ENCODE assay signal across 2 cellular contexts in the genomic region with DNA sequence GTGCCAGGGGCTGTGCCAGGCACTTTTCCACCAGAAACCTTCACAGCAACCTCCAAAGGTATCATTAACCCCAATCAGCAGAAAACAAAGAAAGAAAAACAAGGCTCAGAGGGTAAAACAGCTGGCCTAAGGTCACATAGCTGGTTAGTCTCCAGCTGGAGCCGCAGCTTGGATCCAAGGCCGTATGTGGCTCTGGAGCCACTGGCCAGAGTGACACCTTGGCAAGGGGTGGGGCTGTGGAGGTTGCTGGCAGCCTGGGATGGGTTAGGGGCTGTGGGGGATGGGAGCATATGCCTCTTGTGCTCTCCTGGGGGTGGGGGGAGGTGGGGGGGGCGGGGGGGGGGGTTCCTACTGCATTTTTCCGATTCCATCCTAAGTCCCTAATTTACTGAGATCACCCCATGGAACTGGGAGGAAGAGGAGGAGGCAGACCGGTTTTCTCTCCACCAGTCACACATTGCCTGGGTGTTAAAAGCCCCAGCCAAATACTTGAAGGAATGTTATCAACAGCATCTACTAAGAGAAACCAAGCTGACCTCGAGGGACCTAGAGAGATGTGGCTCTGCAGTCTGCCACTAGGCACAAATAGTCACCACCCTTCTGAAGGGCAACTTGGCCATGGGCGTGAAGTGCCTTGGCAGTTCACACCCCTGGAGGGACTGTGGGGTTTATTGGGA.
TF ChIP-seq lines count a peak whose summit lies in the region.

No MANE protein-coding gene starts in this region.

TF ChIP-seq in SK-N-SH, 30 proteins besides CTCF, POLR2A, EP300 and RAD21 (continued from another document):
- TF ChIP-seq, protein P1, sequence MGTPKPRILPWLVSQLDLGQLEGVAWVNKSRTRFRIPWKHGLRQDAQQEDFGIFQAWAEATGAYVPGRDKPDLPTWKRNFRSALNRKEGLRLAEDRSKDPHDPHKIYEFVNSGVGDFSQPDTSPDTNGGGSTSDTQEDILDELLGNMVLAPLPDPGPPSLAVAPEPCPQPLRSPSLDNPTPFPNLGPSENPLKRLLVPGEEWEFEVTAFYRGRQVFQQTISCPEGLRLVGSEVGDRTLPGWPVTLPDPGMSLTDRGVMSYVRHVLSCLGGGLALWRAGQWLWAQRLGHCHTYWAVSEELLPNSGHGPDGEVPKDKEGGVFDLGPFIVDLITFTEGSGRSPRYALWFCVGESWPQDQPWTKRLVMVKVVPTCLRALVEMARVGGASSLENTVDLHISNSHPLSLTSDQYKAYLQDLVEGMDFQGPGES (IDR thresholded peaks at IDR 0.05; ENCODE audit: low read depth, low read length) = no peak
- TF ChIP-seq, protein P2, sequence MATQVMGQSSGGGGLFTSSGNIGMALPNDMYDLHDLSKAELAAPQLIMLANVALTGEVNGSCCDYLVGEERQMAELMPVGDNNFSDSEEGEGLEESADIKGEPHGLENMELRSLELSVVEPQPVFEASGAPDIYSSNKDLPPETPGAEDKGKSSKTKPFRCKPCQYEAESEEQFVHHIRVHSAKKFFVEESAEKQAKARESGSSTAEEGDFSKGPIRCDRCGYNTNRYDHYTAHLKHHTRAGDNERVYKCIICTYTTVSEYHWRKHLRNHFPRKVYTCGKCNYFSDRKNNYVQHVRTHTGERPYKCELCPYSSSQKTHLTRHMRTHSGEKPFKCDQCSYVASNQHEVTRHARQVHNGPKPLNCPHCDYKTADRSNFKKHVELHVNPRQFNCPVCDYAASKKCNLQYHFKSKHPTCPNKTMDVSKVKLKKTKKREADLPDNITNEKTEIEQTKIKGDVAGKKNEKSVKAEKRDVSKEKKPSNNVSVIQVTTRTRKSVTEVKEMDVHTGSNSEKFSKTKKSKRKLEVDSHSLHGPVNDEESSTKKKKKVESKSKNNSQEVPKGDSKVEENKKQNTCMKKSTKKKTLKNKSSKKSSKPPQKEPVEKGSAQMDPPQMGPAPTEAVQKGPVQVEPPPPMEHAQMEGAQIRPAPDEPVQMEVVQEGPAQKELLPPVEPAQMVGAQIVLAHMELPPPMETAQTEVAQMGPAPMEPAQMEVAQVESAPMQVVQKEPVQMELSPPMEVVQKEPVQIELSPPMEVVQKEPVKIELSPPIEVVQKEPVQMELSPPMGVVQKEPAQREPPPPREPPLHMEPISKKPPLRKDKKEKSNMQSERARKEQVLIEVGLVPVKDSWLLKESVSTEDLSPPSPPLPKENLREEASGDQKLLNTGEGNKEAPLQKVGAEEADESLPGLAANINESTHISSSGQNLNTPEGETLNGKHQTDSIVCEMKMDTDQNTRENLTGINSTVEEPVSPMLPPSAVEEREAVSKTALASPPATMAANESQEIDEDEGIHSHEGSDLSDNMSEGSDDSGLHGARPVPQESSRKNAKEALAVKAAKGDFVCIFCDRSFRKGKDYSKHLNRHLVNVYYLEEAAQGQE (IDR thresholded peaks at IDR 0.05; ENCODE audit: low read depth, low read length) = no peak
- TF ChIP-seq GATA2 (CRISPR knock-in tag; IDR thresholded peaks at IDR 0.05) = no peak
- no peak for TF ChIP-seq TCF12 (IDR thresholded peaks at IDR 0.05)

TF ChIP-seq in SK-N-SH treated with all-trans-retinoic acid at 6 μM for 48 hours, 23 proteins besides CTCF, POLR2A, EP300 and RAD21 (continued from another document):
- TF ChIP-seq PATZ1 (CRISPR knock-in tag; IDR thresholded peaks at IDR 0.05; ENCODE audit: borderline replicate concordance) = no peak
- TF ChIP-seq, protein P3, sequence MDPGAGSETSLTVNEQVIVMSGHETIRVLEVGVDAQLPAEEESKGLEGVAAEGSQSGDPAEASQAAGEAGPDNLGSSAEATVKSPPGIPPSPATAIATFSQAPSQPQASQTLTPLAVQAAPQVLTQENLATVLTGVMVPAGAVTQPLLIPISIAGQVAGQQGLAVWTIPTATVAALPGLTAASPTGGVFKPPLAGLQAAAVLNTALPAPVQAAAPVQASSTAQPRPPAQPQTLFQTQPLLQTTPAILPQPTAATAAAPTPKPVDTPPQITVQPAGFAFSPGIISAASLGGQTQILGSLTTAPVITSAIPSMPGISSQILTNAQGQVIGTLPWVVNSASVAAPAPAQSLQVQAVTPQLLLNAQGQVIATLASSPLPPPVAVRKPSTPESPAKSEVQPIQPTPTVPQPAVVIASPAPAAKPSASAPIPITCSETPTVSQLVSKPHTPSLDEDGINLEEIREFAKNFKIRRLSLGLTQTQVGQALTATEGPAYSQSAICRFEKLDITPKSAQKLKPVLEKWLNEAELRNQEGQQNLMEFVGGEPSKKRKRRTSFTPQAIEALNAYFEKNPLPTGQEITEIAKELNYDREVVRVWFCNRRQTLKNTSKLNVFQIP (CRISPR knock-in tag; IDR thresholded peaks at IDR 0.05; ENCODE audit: borderline replicate concordance, low read depth) = no peak
- TF ChIP-seq PPARA (CRISPR knock-in tag; IDR thresholded peaks at IDR 0.05; ENCODE audit: borderline replicate concordance) = no peak
- no peak for TF ChIP-seq ARNTL (CRISPR knock-in tag; IDR thresholded peaks at IDR 0.05; ENCODE audit: borderline replicate concordance, low read depth)
- no peak for TF ChIP-seq ISL1 (CRISPR knock-in tag; IDR thresholded peaks at IDR 0.05)
- TF ChIP-seq CSDC2 (CRISPR knock-in tag; IDR thresholded peaks at IDR 0.05) = no peak
- no peak for TF ChIP-seq ZNF8 (CRISPR knock-in tag; IDR thresholded peaks at IDR 0.05)
- TF ChIP-seq TCF4 (CRISPR knock-in tag; IDR thresholded peaks at IDR 0.05; ENCODE audit: borderline replicate concordance) = no peak
- no peak for TF ChIP-seq OSR1 (CRISPR knock-in tag; IDR thresholded peaks at IDR 0.05)
- TF ChIP-seq ZFP30 (CRISPR knock-in tag; IDR thresholded peaks at IDR 0.05) = no peak
- TF ChIP-seq CREB5 (CRISPR knock-in tag; IDR thresholded peaks at IDR 0.05; ENCODE audit: low read depth) = no peak
- no peak for TF ChIP-seq SNAI2 (CRISPR knock-in tag; IDR thresholded peaks at IDR 0.05)
- TF ChIP-seq ESRRG (CRISPR knock-in tag; IDR thresholded peaks at IDR 0.05) = no peak
